In the genomic region with DNA sequence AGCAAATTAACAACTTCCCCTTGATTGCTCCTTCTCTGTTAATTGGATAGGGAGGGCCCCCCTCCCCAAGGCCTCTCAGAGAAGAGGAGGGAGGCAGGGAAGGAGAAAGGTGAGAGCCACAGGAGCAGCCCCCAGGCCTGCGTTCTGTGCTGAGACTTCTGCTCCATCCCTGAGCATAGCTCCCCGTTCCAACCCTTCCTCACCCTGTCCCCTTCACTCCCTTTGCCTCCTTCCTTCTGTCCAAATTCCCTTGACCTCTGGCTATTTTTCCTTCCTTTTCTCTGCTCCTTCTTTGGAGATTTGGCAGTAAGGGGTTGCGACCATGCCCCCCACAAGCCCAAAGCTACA, we compare ENCODE assay signal across 1 cellular context.
A peak's percentile ranks its signal among the peaks of the same experiment; 100 is the strongest.
TF ChIP-seq lines count a peak whose summit lies in the region.

No MANE protein-coding gene starts in this region.

TF ChIP-seq in H1, 55 proteins besides CTCF, POLR2A, EP300 and RAD21:
- TF ChIP-seq SIN3A (conservative IDR thresholded peaks at IDR 0.05 in 1 of 2, IDR thresholded peaks at IDR 0.05 in 1 of 2; ENCODE audit: low read depth in 1 of 2, low read length in 2 of 2) (peak in 1 of 2 experiments; percentile 41; a peak in 1 of 4 replicates), SIRT6 (IDR thresholded peaks at IDR 0.05; ENCODE audit: low read length) (no peak)
TF ChIP-seq in H1: peak in this region for 1.
